1 cellular context compared by ENCODE assay signal in the genomic region with DNA sequence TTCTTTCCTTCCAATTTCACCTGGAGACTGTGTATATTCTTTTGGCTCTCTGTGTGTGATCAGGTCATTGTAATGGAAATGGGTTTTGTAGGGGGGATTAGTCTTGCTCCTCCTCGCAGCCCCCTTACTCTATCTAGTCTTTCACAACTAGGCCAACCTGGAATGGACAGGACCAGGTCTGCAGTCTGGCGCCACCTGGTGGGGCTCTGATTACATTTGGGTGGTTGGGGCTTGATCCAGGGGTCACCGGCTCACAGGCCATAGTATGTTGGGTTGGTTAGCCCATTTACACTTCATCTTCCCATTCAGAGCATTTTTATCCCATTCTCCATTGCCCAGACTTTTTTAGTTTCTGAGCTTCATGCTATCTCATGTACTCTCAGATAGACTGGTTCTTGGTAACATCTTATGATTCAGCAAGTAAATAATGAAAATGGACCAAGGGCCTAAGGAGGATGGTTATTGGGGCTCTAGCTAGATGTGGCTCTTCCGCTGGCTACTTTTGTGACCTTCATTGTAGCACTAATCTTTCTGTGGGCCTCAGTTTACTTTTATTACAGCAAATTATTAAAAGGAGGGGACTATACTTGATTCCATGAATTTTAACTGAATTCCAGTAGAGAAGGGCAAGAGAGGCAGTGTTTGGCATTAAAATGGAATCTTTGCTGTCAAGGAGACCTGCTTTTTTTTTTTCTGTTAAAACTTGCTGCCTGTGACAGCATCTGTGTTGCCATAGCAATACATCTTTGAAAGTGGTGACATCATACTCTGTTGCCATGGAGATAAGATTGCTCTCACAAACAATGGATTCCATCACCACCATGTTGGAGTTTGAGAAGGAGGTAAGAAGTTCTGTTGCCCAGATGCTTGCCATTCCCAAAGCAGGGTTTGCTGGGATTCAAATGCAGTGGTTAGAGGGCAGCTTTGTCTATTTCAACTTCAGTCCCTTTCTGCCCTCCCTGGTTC.
TF ChIP-seq lines count a peak whose summit lies in the region.

No MANE protein-coding gene starts in this region.

TF ChIP-seq in HEK293, 187 proteins besides CTCF, POLR2A, EP300 and RAD21 (continued from another document):
- TF ChIP-seq, protein P1, sequence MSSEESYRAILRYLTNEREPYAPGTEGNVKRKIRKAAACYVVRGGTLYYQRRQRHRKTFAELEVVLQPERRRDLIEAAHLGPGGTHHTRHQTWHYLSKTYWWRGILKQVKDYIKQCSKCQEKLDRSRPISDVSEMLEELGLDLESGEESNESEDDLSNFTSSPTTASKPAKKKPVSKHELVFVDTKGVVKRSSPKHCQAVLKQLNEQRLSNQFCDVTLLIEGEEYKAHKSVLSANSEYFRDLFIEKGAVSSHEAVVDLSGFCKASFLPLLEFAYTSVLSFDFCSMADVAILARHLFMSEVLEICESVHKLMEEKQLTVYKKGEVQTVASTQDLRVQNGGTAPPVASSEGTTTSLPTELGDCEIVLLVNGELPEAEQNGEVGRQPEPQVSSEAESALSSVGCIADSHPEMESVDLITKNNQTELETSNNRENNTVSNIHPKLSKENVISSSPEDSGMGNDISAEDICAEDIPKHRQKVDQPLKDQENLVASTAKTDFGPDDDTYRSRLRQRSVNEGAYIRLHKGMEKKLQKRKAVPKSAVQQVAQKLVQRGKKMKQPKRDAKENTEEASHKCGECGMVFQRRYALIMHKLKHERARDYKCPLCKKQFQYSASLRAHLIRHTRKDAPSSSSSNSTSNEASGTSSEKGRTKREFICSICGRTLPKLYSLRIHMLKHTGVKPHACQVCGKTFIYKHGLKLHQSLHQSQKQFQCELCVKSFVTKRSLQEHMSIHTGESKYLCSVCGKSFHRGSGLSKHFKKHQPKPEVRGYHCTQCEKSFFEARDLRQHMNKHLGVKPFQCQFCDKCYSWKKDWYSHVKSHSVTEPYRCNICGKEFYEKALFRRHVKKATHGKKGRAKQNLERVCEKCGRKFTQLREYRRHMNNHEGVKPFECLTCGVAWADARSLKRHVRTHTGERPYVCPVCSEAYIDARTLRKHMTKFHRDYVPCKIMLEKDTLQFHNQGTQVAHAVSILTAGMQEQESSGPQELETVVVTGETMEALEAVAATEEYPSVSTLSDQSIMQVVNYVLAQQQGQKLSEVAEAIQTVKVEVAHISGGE (tag by site-specific recombination; conservative IDR thresholded peaks at IDR 0.05; ENCODE audit: low read depth): no peak
TF ChIP-seq in HEK293: peak in this region for 4.
